In the genomic region with DNA sequence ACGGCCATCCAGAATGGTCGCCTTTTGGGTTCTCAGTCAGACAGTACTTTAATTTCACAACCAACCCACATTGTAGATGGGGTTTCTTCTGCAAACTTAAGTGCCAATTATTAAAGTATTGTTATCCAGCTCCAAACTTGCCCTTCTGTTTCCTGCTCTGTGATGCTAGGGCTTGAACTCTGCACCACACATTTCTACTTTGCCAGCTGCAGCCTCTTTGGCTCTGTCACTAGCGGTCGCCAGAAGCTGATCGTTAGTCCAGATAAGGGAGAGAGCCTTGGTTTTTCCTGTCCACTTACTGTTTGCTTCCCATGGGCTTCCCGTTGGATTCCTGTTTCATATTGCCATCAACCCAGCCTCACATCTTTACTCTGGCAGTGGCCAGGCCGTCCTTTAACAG, we compare ENCODE assay signal across 20 cellular contexts.
DNase-seq lines count a peak whose midpoint lies in the region; ATAC-seq, FAIRE-seq and TF ChIP-seq lines count a peak whose summit lies in the region.
"Had no signal": no experiment of that assay in that cellular context is flagged by ENCODE, and none has a peak within 500 bp of the region (broad histone marks: within the 10 kb centered on the region; RNA-seq: fewer than 3 reads in every experiment).

No MANE protein-coding gene starts in this region.

- no peaks in the 10 kb centered on the region for H3K79me2 ChIP-seq in endothelial cell of umbilical vein (ENCODE audit: control insufficient read depth, insufficient read depth, low read length)

- peak; percentile 28 for DNase-seq in BE2C
- peak; percentile 15 to 27 for DNase-seq in SJCRH30
- peak; percentile 1 for DNase-seq in endothelial cell of umbilical vein (ENCODE audit: low read depth, low spot score)
- DNase-seq in activated T-cell treated with anti-CD3 and anti-CD28 coated beads for 4 hours = no peak
- no peak for DNase-seq in DMS53 treated with DMSO at 0.1 percent for 48 hours (lab: John Stamatoyannopoulos, UW; ENCODE audit: unreplicated experiment)
- DNase-seq in glutamatergic neuron = no peak
- DNase-seq: 8988T; Calu3; CD8-positive, alpha-beta T cell; DND-41; EL; GM23248; IMR-90 had no signal

- H3K4me3 ChIP-seq in BE2C (ENCODE audit: low read depth, low read length) (no peak overlapping the region), SJCRH30 (no peak overlapping the region), endothelial cell of umbilical vein (replicated peaks in 1 of 3; ENCODE audit: insufficient read depth in 1 of 3, low read depth in 1 of 3, low read length in 3 of 3) (no peak overlapping the region)
- H3K4me3 ChIP-seq: BLaER1 treated with 17β-estradiol and CSF1 and Interleukin-3, amounts not matched to agents 10 nM and 100 nM; GM23248; HAP-1; K562 had no signal

- no peaks in the 10 kb centered on the region for H3K36me3 Mint-ChIP-seq in glutamatergic neuron (ENCODE audit: unreplicated experiment)
- H3K36me3 Mint-ChIP-seq: CD8-positive, alpha-beta T cell had no signal

- no TSS peak for BruUV-seq in endothelial cell of umbilical vein (replicated peaks; lab: Mats Ljungman, UMichigan)

- TF ChIP-seq CTCF in BE2C (IDR thresholded peaks at IDR 0.05; ENCODE audit: low read depth, low read length) = no peak
- no peak for TF ChIP-seq CTCF in endothelial cell of umbilical vein (IDR thresholded peaks at IDR 0.05; ENCODE audit: extremely low read depth in 1 of 2, insufficient read depth in 1 of 2, low read depth in 1 of 2, low read length in 2 of 2)
- TF ChIP-seq CTCF in glutamatergic neuron (IDR thresholded peaks at IDR 0.05; ENCODE audit: partially characterized antibody, unreplicated experiment) = no peak

- H3K9ac ChIP-seq in endothelial cell of umbilical vein (replicated peaks; ENCODE audit: extremely low read depth, insufficient read depth, low read length) = no peak overlapping the region
- H3K9ac ChIP-seq: BLaER1 treated with 17β-estradiol and CSF1 and Interleukin-3, amounts not matched to agents 10 nM and 100 nM; GM23248 had no signal

- POLR2A ChIA-PET in endothelial cell of umbilical vein (lab: Charles Lee) = no interaction called here

- H3K4me2 ChIP-seq in endothelial cell of umbilical vein (ENCODE audit: insufficient read depth, low read length) = no peak overlapping the region
- H3K4me2 ChIP-seq: BLaER1 treated with 17β-estradiol and CSF1 and Interleukin-3, amounts not matched to agents 10 nM and 100 nM had no signal

- no peaks in the 10 kb centered on the region for H3K9me3 Mint-ChIP-seq in glutamatergic neuron (ENCODE audit: unreplicated experiment)
- H3K9me3 Mint-ChIP-seq: CD8-positive, alpha-beta T cell had no signal

- FAIRE-seq in endothelial cell of umbilical vein (lab: Jason Lieb, UNC) = no peak
- FAIRE-seq: GM12891, K562 had no signal

- H3K9me3 ChIP-seq in BE2C (no peaks in the 10 kb centered on the region), SJCRH30 (replicated peaks) (no peaks in the 10 kb centered on the region), endothelial cell of umbilical vein (replicated peaks; ENCODE audit: control insufficient read depth, insufficient read depth, low read length) (no peaks in the 10 kb centered on the region)
- H3K9me3 ChIP-seq: HAP-1 had no signal

- H3K4me1 ChIP-seq in BE2C = no peaks in the 10 kb centered on the region
- no peaks in the 10 kb centered on the region for H3K4me1 ChIP-seq in SJCRH30
- H3K4me1 ChIP-seq in endothelial cell of umbilical vein (ENCODE audit: control insufficient read depth, extremely low read depth, insufficient read depth, low read length) = no peaks in the 10 kb centered on the region
- H3K4me1 ChIP-seq: BLaER1 treated with 17β-estradiol and CSF1 and Interleukin-3, amounts not matched to agents 10 nM and 100 nM; HAP-1 had no signal

- H3K27me3 ChIP-seq in BE2C = no peaks in the 10 kb centered on the region
- no peaks in the 10 kb centered on the region for H3K27me3 ChIP-seq in SJCRH30
- no peaks in the 10 kb centered on the region for H3K27me3 ChIP-seq in endothelial cell of umbilical vein (ENCODE audit: control insufficient read depth in 2 of 2, insufficient read depth in 2 of 2, low read length in 2 of 2)

- H4K20me1 ChIP-seq in endothelial cell of umbilical vein (replicated peaks; ENCODE audit: control insufficient read depth, extremely low read depth, insufficient read depth, low read length) = no peaks in the 10 kb centered on the region
- H4K20me1 ChIP-seq: BLaER1 treated with 17β-estradiol and CSF1 and Interleukin-3, amounts not matched to agents 10 nM and 100 nM had no signal

- ATAC-seq in GM19351 (IDR thresholded peaks at IDR 0.05; ENCODE audit: unreplicated experiment) (peak; percentile 7), GM21786 (IDR thresholded peaks at IDR 0.05; ENCODE audit: unreplicated experiment) (no peak)
- ATAC-seq: CD8-positive, alpha-beta T cell; K562 had no signal

- no peaks in the 10 kb centered on the region for H3K4me1 Mint-ChIP-seq in glutamatergic neuron (ENCODE audit: low read depth, unreplicated experiment)

- H3K27ac Mint-ChIP-seq in glutamatergic neuron (ENCODE audit: unreplicated experiment) = no peak overlapping the region
- H3K27ac Mint-ChIP-seq: CD8-positive, alpha-beta T cell had no signal

- TF ChIP-seq POLR2A in endothelial cell of umbilical vein (IDR thresholded peaks at IDR 0.05; ENCODE audit: low read depth, low read length) = no peak

- H3K36me3 ChIP-seq in BE2C (no peaks in the 10 kb centered on the region), SJCRH30 (no peaks in the 10 kb centered on the region), endothelial cell of umbilical vein (ENCODE audit: control insufficient read depth in 2 of 2, extremely low read depth in 1 of 2, insufficient read depth in 2 of 2, low read length in 2 of 2) (no peaks in the 10 kb centered on the region)
- H3K36me3 ChIP-seq: BLaER1 treated with 17β-estradiol and CSF1 and Interleukin-3, amounts not matched to agents 10 nM and 100 nM; HAP-1 had no signal

- H3K27ac ChIP-seq in SJCRH30 (no peak overlapping the region), endothelial cell of umbilical vein (ENCODE audit: insufficient read depth, low read depth, low read length) (no peak overlapping the region)
- H3K27ac ChIP-seq: BLaER1 treated with 17β-estradiol and CSF1 and Interleukin-3, amounts not matched to agents 10 nM and 100 nM; GM23248; HL-60 had no signal

- CTCF ChIA-PET in endothelial cell of umbilical vein (lab: Charles Lee) = no interaction called here

- no peak overlapping the region for H2AFZ ChIP-seq in endothelial cell of umbilical vein (ENCODE audit: low read depth, low read length)
- H2AFZ ChIP-seq: GM23248 had no signal

- no peaks in the 10 kb centered on the region for H3K9me1 ChIP-seq in endothelial cell of umbilical vein (replicated peaks; ENCODE audit: control insufficient read depth, extremely low read depth, insufficient read depth, low read length)

- H3K27me3 Mint-ChIP-seq in glutamatergic neuron (ENCODE audit: unreplicated experiment) = no peaks in the 10 kb centered on the region

- dilution Hi-C loops in endothelial cell of umbilical vein (cut with MboI; ENCODE audit: extremely low pct_ligation_motif_present, low sequenced_read_pairs) = no loop called here

- no peak overlapping the region for H3K4me3 Mint-ChIP-seq in glutamatergic neuron (ENCODE audit: unreplicated experiment)
- H3K4me3 Mint-ChIP-seq: CD8-positive, alpha-beta T cell had no signal

- intact Hi-C loops in endothelial cell of umbilical vein (cut with micrococcal nuclease) = no loop called here

TF ChIP-seq in endothelial cell of umbilical vein, 7 proteins besides CTCF, POLR2A, EP300 and RAD21:
- TF ChIP-seq JUN (IDR thresholded peaks at IDR 0.05; ENCODE audit: borderline replicate concordance, insufficient read depth, insufficient read length, low read depth) = no peak
- no peak for TF ChIP-seq POLR2AphosphoS5 (IDR thresholded peaks at IDR 0.05; ENCODE audit: insufficient read depth, low read depth, low read length)
- no peak for TF ChIP-seq FOS (IDR thresholded peaks at IDR 0.05; ENCODE audit: borderline replicate concordance, insufficient read depth, low read length)
TF ChIP-seq in endothelial cell of umbilical vein: peak in this region for 0.

Comparison
In these comparisons a context has a peak if more than half of its experiments do, and no peak if none do; other contexts are left out.
1. DNase-seq: peak in BE2C (single experiment), SJCRH30 (2 of 2) and endothelial cell of umbilical vein (single experiment); none in activated T-cell treated with anti-CD3 and anti-CD28 coated beads for 4 hours (single experiment), DMS53 treated with DMSO at 0.1 percent for 48 hours (single experiment) and glutamatergic neuron (single experiment).